ENCODE assay signal across 15 cellular contexts in genomic region chr1:116950497-116951174, GRCh38. TPM values are rescaled to one million over a fixed set of nuclear protein-coding genes. Genes with fewer than 3 reads are reported as not detected.
DNase-seq lines count a peak whose midpoint lies in the region; ATAC-seq and TF ChIP-seq lines count a peak whose summit lies in the region.
"Had no signal": no experiment of that assay in that cellular context is flagged by ENCODE, and none has a peak within 500 bp of the region (broad histone marks: within the 10 kb centered on the region; RNA-seq: fewer than 3 reads in every experiment).

No MANE protein-coding gene starts in this region.

- 22% methylated on average over 11 of the region's 11 CpGs for WGBS in right cardiac atrium

- no peaks in the 10 kb centered on the region for H3K36me3 ChIP-seq in CD8-positive, alpha-beta T cell (ENCODE audit: insufficient read depth, low read length)
- H3K36me3 ChIP-seq: SJSA1 had no signal

- H3K27ac ChIP-seq in coronary artery (peak overlapping the region in 1 of 2 donors; percentile 19), right cardiac atrium (ENCODE audit: low read length) (peak overlapping the region; percentile 97)
- H3K27ac ChIP-seq in CD8-positive, alpha-beta T cell (ENCODE audit: low read depth, low read length): no peak overlapping the region
- H3K27ac ChIP-seq: SJSA1, WERI-Rb-1 had no signal

- CTCF ChIA-PET in CD8-positive, alpha-beta T cell (lab: Charles Lee): interaction anchor here (0.6 to 1.1 kb wide), 2 partner anchors 98 to 225 kb away, joined by 4 read pairs; no protein-coding TSS in a partner anchor

- no peak for TF ChIP-seq CTCF in coronary artery (IDR thresholded peaks at IDR 0.05)
- TF ChIP-seq CTCF in CD8-positive, alpha-beta T cell (IDR thresholded peaks at IDR 0.05): no peak

- H3K36me3 Mint-ChIP-seq in activated T-cell treated with anti-CD3 and anti-CD28 coated beads, Interleukin-2, amount 50 U/mL, for 4 hours (ENCODE audit: insufficient read depth): no peaks in the 10 kb centered on the region
- no peaks in the 10 kb centered on the region for H3K36me3 Mint-ChIP-seq in CD8-positive, alpha-beta T cell
- H3K36me3 Mint-ChIP-seq: naive B cell had no signal

- peaks cover 2% of the 10 kb centered on the region for H3K4me1 Mint-ChIP-seq in activated T-cell treated with anti-CD3 and anti-CD28 coated beads, Interleukin-2, amount 50 U/mL, for 4 hours (ENCODE audit: low read depth)
- peaks cover 4% of the 10 kb centered on the region for H3K4me1 Mint-ChIP-seq in CD8-positive, alpha-beta T cell (ENCODE audit: low read depth)
- H3K4me1 Mint-ChIP-seq: naive B cell had no signal

- no peak overlapping the region for H3K4me3 Mint-ChIP-seq in activated T-cell treated with anti-CD3 and anti-CD28 coated beads, Interleukin-2, amount 50 U/mL, for 4 hours
- no peak overlapping the region for H3K4me3 Mint-ChIP-seq in CD8-positive, alpha-beta T cell
- H3K4me3 Mint-ChIP-seq: activated naive CD8-positive, alpha-beta T cell treated with anti-CD3 and anti-CD28 coated beads, Interleukin-2, amount 50 U/mL, for 24 hours; naive B cell had no signal

- H3K4me3 ChIP-seq in coronary artery (peak overlapping the region; percentile 39), right cardiac atrium (ENCODE audit: low read length) (no peak overlapping the region)
- no peak overlapping the region for H3K4me3 ChIP-seq in CD8-positive, alpha-beta T cell (ENCODE audit: low read depth, low read length)
- H3K4me3 ChIP-seq: K562, SJSA1 had no signal

- H3K27me3 Mint-ChIP-seq in activated T-cell treated with anti-CD3 and anti-CD28 coated beads, Interleukin-2, amount 50 U/mL, for 4 hours (ENCODE audit: low read depth): no peaks in the 10 kb centered on the region
- H3K27me3 Mint-ChIP-seq in CD8-positive, alpha-beta T cell (ENCODE audit: low read depth): no peaks in the 10 kb centered on the region
- H3K27me3 Mint-ChIP-seq: activated naive CD8-positive, alpha-beta T cell treated with anti-CD3 and anti-CD28 coated beads, Interleukin-2, amount 50 U/mL, for 24 hours had no signal

- H3K9me3 Mint-ChIP-seq in activated T-cell treated with anti-CD3 and anti-CD28 coated beads, Interleukin-2, amount 50 U/mL, for 4 hours: no peaks in the 10 kb centered on the region
- H3K9me3 Mint-ChIP-seq in CD8-positive, alpha-beta T cell: no peaks in the 10 kb centered on the region
- H3K9me3 Mint-ChIP-seq: activated naive CD8-positive, alpha-beta T cell treated with anti-CD3 and anti-CD28 coated beads, Interleukin-2, amount 50 U/mL, for 24 hours; naive B cell had no signal

- DNase-seq in AG20443 (ENCODE audit: low spot score) (peak; percentile 38), coronary artery (ENCODE audit: low spot score) (no peak), right cardiac atrium (peak in 1 of 3 donors; percentile 53), sciatic nerve (ENCODE audit: low spot score) (no peak), HT-29 (ENCODE audit: low spot score) (no peak)
- DNase-seq in activated T-cell treated with anti-CD3 and anti-CD28 coated beads, Interleukin-2, amount 50 U/mL, for 4 hours: no peak
- no peak for DNase-seq in CD8-positive, alpha-beta T cell
- DNase-seq: activated CD8-positive, alpha-beta memory T cell treated with anti-CD3 and anti-CD28 coated beads, Interleukin-2, amount 50 U/mL, for 4 hours; activated naive CD8-positive, alpha-beta T cell treated with anti-CD3 and anti-CD28 coated beads, Interleukin-2, amount 50 U/mL, for 24 hours; naive B cell; NCI-H187; WERI-Rb-1 had no signal

- H3K27me3 ChIP-seq in right cardiac atrium (ENCODE audit: control insufficient read depth, insufficient read depth): no peaks in the 10 kb centered on the region
- H3K27me3 ChIP-seq in CD8-positive, alpha-beta T cell (ENCODE audit: insufficient read depth, low read length): no peaks in the 10 kb centered on the region
- H3K27me3 ChIP-seq: SJSA1 had no signal

- no peak overlapping the region for H3K27ac Mint-ChIP-seq in CD8-positive, alpha-beta T cell
- H3K27ac Mint-ChIP-seq: activated naive CD8-positive, alpha-beta T cell treated with anti-CD3 and anti-CD28 coated beads, Interleukin-2, amount 50 U/mL, for 24 hours; naive B cell had no signal

- POLR2A ChIA-PET in CD8-positive, alpha-beta T cell (lab: Charles Lee): interaction anchor here (0.6 kb wide), 1 partner anchor 108 kb away, joined by 3 read pairs; no protein-coding TSS in a partner anchor

- ATAC-seq in right cardiac atrium (peak; percentile 68 to 76), sciatic nerve (peak; percentile 72), HG02678 (IDR thresholded peaks at IDR 0.05; ENCODE audit: unreplicated experiment) (no peak)
- ATAC-seq in activated T-cell treated with anti-CD3 and anti-CD28 coated beads, Interleukin-2, amount 50 U/mL, for 4 hours: no peak
- no peak for ATAC-seq in CD8-positive, alpha-beta T cell
- ATAC-seq: activated naive CD8-positive, alpha-beta T cell treated with anti-CD3 and anti-CD28 coated beads, Interleukin-2, amount 50 U/mL, for 24 hours; K562 had no signal

- intact Hi-C loops in right cardiac atrium (cut with DNase I): loop anchor here in 1 of 4 donors (5.0 kb wide), 1 partner anchor 37 kb away; no protein-coding TSS in a partner anchor
- intact Hi-C loops in sciatic nerve (cut with DNase I): no loop called here
- intact Hi-C loops in CD8-positive, alpha-beta T cell (cut with DNase I, micrococcal nuclease): no loop called here

- peaks cover 2% of the 10 kb centered on the region for H3K4me1 ChIP-seq in right cardiac atrium (ENCODE audit: control insufficient read depth, insufficient read depth, low read length)
- H3K4me1 ChIP-seq in CD8-positive, alpha-beta T cell (ENCODE audit: insufficient read depth, low read length): peaks cover 6% of the 10 kb centered on the region
- H3K4me1 ChIP-seq: SJSA1 had no signal

- no peaks in the 10 kb centered on the region for H3K9me3 ChIP-seq in right cardiac atrium (ENCODE audit: control insufficient read depth, low read length)
- H3K9me3 ChIP-seq in CD8-positive, alpha-beta T cell (ENCODE audit: low read length): no peaks in the 10 kb centered on the region
- H3K9me3 ChIP-seq: SJSA1 had no signal

RNA-seq across cellular contexts. Expression of gene PTGFRN, which starts 40.9 kb away (rescaled TPM):
- total RNA-seq in right cardiac atrium (100 to 1,000 TPM; 151 to 247 (median 163) TPM), sciatic nerve (20.4 TPM)
- polyA plus RNA-seq in right cardiac atrium: 100 TPM
- 10 to 100 TPM in 2 of 3 donors, 1 to 10 TPM in 1; 10.0 to 17.0 (median 15.5) TPM for total RNA-seq in activated T-cell treated with anti-CD3 and anti-CD28 coated beads, Interleukin-2, amount 50 U/mL, for 4 hours
- total RNA-seq in HT-29 (2014; rRNA removed; shearing (Covaris generic)): 26.1 and 35.2 TPM in 2 replicates
- total RNA-seq in CD8-positive, alpha-beta T cell: under 1 TPM; 0.08 to 0.41 TPM

RNA-seq across cellular contexts. Expression of gene CD101, which starts 50.9 kb away (rescaled TPM):
- total RNA-seq in right cardiac atrium (1 to 10 TPM in 3 of 4 donors, under 1 TPM in 1; 0.80 to 3.1 (median 1.4) TPM), sciatic nerve (1.0 TPM)
- polyA plus RNA-seq in right cardiac atrium: 0.48 TPM
- 1 to 10 TPM in 2 of 3 donors, under 1 TPM in 1; 0.65 to 1.2 (median 1.2) TPM for total RNA-seq in activated T-cell treated with anti-CD3 and anti-CD28 coated beads, Interleukin-2, amount 50 U/mL, for 4 hours
- 0.05 and 0.33 TPM in 2 replicates for total RNA-seq in HT-29 (2014; rRNA removed; shearing (Covaris generic))
- total RNA-seq in CD8-positive, alpha-beta T cell: 1 to 10 TPM; 3.7 to 4.4 TPM

Comparison
In these comparisons a context has a peak if more than half of its experiments do, and no peak if none do; other contexts are left out.
1. ATAC-seq: peak in right cardiac atrium (2 of 2) and sciatic nerve (single experiment); none in activated T-cell treated with anti-CD3 and anti-CD28 coated beads, Interleukin-2, amount 50 U/mL, for 4 hours (0 of 2), HG02678 (single experiment) and CD8-positive, alpha-beta T cell (single experiment).
2. RNA of gene PTGFRN, which starts 40.9 kb away (total RNA-seq): 151 to 247 TPM in right cardiac atrium, 26.1 to 35.2 TPM in HT-29, 20.4 TPM in sciatic nerve (single experiment) and 10.0 to 17.0 TPM in activated T-cell treated with anti-CD3 and anti-CD28 coated beads, Interleukin-2, amount 50 U/mL, for 4 hours; 0.08 to 0.41 TPM in CD8-positive, alpha-beta T cell; every median in the first group is over 4 times any median in the second.